ENCODE assay signal across 9 cellular contexts in the genomic region with DNA sequence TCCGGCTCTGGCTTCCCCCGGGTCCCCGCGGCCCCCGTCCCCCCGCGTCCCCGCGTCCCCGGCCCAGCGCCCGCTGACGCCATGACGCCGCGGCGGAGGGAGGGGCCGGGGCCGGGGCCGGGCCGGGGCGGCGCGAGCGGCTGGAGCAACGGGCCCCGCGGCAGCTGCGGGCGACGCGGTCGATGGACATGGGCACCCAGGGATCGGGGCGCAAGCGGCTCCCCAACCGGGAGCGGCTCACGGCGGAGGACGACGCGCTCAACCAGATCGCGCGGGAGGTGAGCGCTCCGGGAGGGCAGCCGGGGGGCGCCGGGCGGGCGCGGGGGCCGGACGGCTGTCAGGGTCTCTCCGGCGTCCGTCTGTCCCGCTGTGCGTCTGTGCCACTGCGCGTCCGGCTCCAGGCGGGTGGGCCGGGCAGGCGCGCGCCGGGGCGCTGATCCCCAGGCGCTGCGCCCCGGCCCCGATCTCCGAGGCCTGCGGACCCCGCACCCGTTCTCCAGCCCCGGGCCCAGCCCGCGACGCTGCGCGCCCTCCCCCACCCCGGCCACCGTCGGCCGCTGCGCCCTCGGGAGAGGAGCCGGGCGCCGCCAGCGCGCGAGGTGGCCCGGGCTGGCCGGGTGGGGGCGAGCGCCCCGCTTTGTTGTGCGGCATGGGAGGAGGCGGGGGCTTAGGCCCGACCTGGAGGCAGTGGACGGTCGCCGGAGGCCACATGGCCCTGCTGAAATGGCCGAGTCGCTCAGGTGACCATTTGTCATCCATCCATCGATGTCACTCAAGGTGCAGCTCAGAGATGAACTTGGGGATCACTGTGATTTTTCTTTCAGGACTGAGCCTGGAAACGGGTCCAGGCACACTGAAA. TPM values are rescaled to one million over a fixed set of nuclear protein-coding genes. Genes with fewer than 3 reads are reported as not detected.
DNase-seq lines count a peak whose midpoint lies in the region; ATAC-seq, FAIRE-seq and TF ChIP-seq lines count a peak whose summit lies in the region.
"Had no signal": no experiment of that assay in that cellular context is flagged by ENCODE, and none has a peak within 500 bp of the region (broad histone marks: within the 10 kb centered on the region; RNA-seq: fewer than 3 reads in every experiment).

A gene with protein sequence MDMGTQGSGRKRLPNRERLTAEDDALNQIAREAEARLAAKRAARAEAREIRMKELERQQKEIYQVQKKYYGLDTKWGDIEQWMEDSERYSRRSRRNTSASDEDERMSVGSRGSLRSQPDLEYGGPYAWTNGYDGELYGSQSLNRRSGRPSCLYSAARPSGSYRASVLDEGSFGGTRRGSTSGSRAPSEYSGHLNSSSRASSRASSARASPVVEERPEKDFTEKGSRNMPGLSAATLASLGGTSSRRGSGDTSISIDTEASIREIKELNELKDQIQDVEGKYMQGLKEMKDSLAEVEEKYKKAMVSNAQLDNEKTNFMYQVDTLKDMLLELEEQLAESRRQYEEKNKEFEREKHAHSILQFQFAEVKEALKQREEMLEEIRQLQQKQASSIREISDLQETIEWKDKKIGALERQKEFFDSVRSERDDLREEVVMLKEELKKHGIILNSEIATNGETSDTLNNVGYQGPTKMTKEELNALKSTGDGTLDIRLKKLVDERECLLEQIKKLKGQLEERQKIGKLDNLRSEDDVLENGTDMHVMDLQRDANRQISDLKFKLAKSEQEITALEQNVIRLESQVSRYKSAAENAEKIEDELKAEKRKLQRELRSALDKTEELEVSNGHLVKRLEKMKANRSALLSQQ (plus strand): TSS at position 125 of the 859 bp plus-strand sequence. CDS start 58 bp downstream, at position 183.

- peaks cover 3% of the 10 kb centered on the region for H3K36me3 ChIP-seq in neural cell (ENCODE audit: insufficient read depth, low read length)

- no peaks in the 10 kb centered on the region for H4K20me1 ChIP-seq in neural cell (ENCODE audit: insufficient read depth)

- H3F3A ChIP-seq in neural cell (ENCODE audit: insufficient read depth, low read length, poor library complexity, severe bottlenecking) = no peaks in the 10 kb centered on the region

- peak; percentile 33 for TF ChIP-seq CTCF in neural cell (IDR thresholded peaks at IDR 0.05; ENCODE audit: poor library complexity, severe bottlenecking)

- H3K4me3 ChIP-seq in neural cell (ENCODE audit: low read length) = peak within 1 kb of the TSS; percentile 72

- H3K9ac ChIP-seq in neural cell (ENCODE audit: low read length) = peak within 1 kb of the TSS; percentile 81

- H3K27me3 Mint-ChIP-seq in activated T-cell treated with anti-CD3 and anti-CD28 coated beads, Interleukin-2, amount 50 U/mL, for 4 hours (ENCODE audit: low read depth) = peaks cover 31% of the 10 kb centered on the region

- DNase-seq in stimulated activated CD4-positive, alpha-beta T cell treated with anti-CD3 and anti-CD28 coated beads, Interleukin-15, amount 100 ng/mL, for 24 hours = peak; percentile 50
- DNase-seq in stimulated activated CD4-positive, alpha-beta T cell treated with anti-CD3 and anti-CD28 coated beads, Interleukin-2, amount 100 ng/mL, for 48 hours = no peak
- no peak for DNase-seq in activated T-cell treated with anti-CD3 and anti-CD28 coated beads, Interleukin-2, amount 50 U/mL, for 4 hours
- peak; percentile 58 to 67 for DNase-seq in frontal cortex (ENCODE audit: low spot score in 2 of 2)

- H3K4me3 Mint-ChIP-seq in activated T-cell treated with anti-CD3 and anti-CD28 coated beads, Interleukin-2, amount 50 U/mL, for 4 hours = peak within 1 kb of the TSS; percentile 81

- H3K4me1 Mint-ChIP-seq in activated T-cell treated with anti-CD3 and anti-CD28 coated beads, Interleukin-2, amount 50 U/mL, for 4 hours (ENCODE audit: low read depth) = peaks cover 23% of the 10 kb centered on the region

- peaks cover 21% of the 10 kb centered on the region for H3K79me2 ChIP-seq in neural cell (replicated peaks; ENCODE audit: insufficient read depth, low read length)

- H3K9me3 Mint-ChIP-seq in activated T-cell treated with anti-CD3 and anti-CD28 coated beads, Interleukin-2, amount 50 U/mL, for 4 hours = no peaks in the 10 kb centered on the region

- peak within 1 kb of the TSS; percentile 69 for H2AFZ ChIP-seq in neural cell (ENCODE audit: low read depth, low read length)

- no peak for TF ChIP-seq EP300 in neural cell (conservative IDR thresholded peaks at IDR 0.05; ENCODE audit: poor library complexity, severe bottlenecking)

- no peak for FAIRE-seq in frontal cortex (lab: Jason Lieb, UNC)
- FAIRE-seq: GM18507 had no signal

- H3K4me2 ChIP-seq in neural cell (ENCODE audit: low read length) = peak within 1 kb of the TSS; percentile 89

- peak; percentile 82 to 86 for ATAC-seq in activated T-cell treated with anti-CD3 and anti-CD28 coated beads, Interleukin-2, amount 50 U/mL, for 4 hours
- ATAC-seq in GM19328 (IDR thresholded peaks at IDR 0.05; ENCODE audit: unreplicated experiment) (no peak), HG03280 (IDR thresholded peaks at IDR 0.05; ENCODE audit: unreplicated experiment) (no peak), HG03432 (IDR thresholded peaks at IDR 0.05; ENCODE audit: unreplicated experiment) (no peak)

- TF ChIP-seq RAD21 in neural cell (conservative IDR thresholded peaks at IDR 0.05) = no peak

- H3K36me3 Mint-ChIP-seq in activated T-cell treated with anti-CD3 and anti-CD28 coated beads, Interleukin-2, amount 50 U/mL, for 4 hours (ENCODE audit: insufficient read depth) = no peaks in the 10 kb centered on the region

- peak within 1 kb of the TSS; percentile 2 for H3K27ac ChIP-seq in neural cell (ENCODE audit: low read length)

- no peaks in the 10 kb centered on the region for H3K9me3 ChIP-seq in neural cell (ENCODE audit: low read length)

- peaks cover 4% of the 10 kb centered on the region for H3K27me3 ChIP-seq in neural cell (ENCODE audit: insufficient read depth, low read depth, low read length)

- H3K9me2 ChIP-seq in neural cell (ENCODE audit: insufficient read depth, low read length) = no peaks in the 10 kb centered on the region

TF ChIP-seq in neural cell, 6 proteins besides CTCF, POLR2A, EP300 and RAD21:
- TF ChIP-seq MXI1 (conservative IDR thresholded peaks at IDR 0.05; ENCODE audit: poor library complexity, severe bottlenecking) (peak; percentile 73), SMC3 (conservative IDR thresholded peaks at IDR 0.05; ENCODE audit: poor library complexity) (peak; percentile 26), POLR2AphosphoS5 (IDR thresholded peaks at IDR 0.05) (peak; percentile 54), TAF1 (IDR thresholded peaks at IDR 0.05; ENCODE audit: low read depth) (no peak), EZH2 (IDR thresholded peaks at IDR 0.05; ENCODE audit: borderline replicate concordance, insufficient read depth, low read length, poor library complexity, severe bottlenecking) (no peak)
- TF ChIP-seq, protein P1, sequence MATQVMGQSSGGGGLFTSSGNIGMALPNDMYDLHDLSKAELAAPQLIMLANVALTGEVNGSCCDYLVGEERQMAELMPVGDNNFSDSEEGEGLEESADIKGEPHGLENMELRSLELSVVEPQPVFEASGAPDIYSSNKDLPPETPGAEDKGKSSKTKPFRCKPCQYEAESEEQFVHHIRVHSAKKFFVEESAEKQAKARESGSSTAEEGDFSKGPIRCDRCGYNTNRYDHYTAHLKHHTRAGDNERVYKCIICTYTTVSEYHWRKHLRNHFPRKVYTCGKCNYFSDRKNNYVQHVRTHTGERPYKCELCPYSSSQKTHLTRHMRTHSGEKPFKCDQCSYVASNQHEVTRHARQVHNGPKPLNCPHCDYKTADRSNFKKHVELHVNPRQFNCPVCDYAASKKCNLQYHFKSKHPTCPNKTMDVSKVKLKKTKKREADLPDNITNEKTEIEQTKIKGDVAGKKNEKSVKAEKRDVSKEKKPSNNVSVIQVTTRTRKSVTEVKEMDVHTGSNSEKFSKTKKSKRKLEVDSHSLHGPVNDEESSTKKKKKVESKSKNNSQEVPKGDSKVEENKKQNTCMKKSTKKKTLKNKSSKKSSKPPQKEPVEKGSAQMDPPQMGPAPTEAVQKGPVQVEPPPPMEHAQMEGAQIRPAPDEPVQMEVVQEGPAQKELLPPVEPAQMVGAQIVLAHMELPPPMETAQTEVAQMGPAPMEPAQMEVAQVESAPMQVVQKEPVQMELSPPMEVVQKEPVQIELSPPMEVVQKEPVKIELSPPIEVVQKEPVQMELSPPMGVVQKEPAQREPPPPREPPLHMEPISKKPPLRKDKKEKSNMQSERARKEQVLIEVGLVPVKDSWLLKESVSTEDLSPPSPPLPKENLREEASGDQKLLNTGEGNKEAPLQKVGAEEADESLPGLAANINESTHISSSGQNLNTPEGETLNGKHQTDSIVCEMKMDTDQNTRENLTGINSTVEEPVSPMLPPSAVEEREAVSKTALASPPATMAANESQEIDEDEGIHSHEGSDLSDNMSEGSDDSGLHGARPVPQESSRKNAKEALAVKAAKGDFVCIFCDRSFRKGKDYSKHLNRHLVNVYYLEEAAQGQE (IDR thresholded peaks at IDR 0.05; ENCODE audit: borderline replicate concordance) = no peak

RNA-seq across cellular contexts. Expression of the gene that starts here (rescaled TPM):
- 100 to 1,000 TPM; 160 to 203 (median 169) TPM for total RNA-seq in activated T-cell treated with anti-CD3 and anti-CD28 coated beads, Interleukin-2, amount 50 U/mL, for 4 hours
- 27.7 TPM for total RNA-seq in frontal cortex
- polyA plus RNA-seq in neural cell = 88.2 and 96.3 TPM in 2 replicates
- polyA minus RNA-seq in neural cell = 69.4 and 93.9 TPM in 2 replicates

Comparison
In these comparisons a context has a peak if more than half of its experiments do, and no peak if none do; other contexts are left out.
1. DNase-seq: peak in stimulated activated CD4-positive, alpha-beta T cell treated with anti-CD3 and anti-CD28 coated beads, Interleukin-15, amount 100 ng/mL, for 24 hours (single experiment) and frontal cortex (2 of 2); none in stimulated activated CD4-positive, alpha-beta T cell treated with anti-CD3 and anti-CD28 coated beads, Interleukin-2, amount 100 ng/mL, for 48 hours (0 of 2) and activated T-cell treated with anti-CD3 and anti-CD28 coated beads, Interleukin-2, amount 50 U/mL, for 4 hours (single experiment).
2. ATAC-seq: peak in activated T-cell treated with anti-CD3 and anti-CD28 coated beads, Interleukin-2, amount 50 U/mL, for 4 hours (2 of 2); none in GM19328 (single experiment), HG03280 (single experiment) and HG03432 (single experiment).